1 cellular context compared by ENCODE assay signal in genomic region chr17:64145460-64145750, GRCh38.
TF ChIP-seq lines count a peak whose summit lies in the region.

No MANE protein-coding gene starts in this region.

TF ChIP-seq in HepG2, 621 proteins besides CTCF, POLR2A, EP300 and RAD21 (continues in another document):
- TF ChIP-seq HINFP (CRISPR knock-in tag; IDR thresholded peaks at IDR 0.05; ENCODE audit: low read depth) (peak; percentile 88; the same call in 1 of the 2 replicates), ZNF441 (CRISPR knock-in tag; IDR thresholded peaks at IDR 0.05; ENCODE audit: borderline replicate concordance) (peak; percentile 88), CREM (IDR thresholded peaks at IDR 0.05) (no peak), CREM (CRISPR knock-in tag; IDR thresholded peaks at IDR 0.05) (0 out of 2 replicates have a peak, but pooled peaks have one; percentile 11), SP1 (IDR thresholded peaks at IDR 0.05) (no peak), SP1 (CRISPR knock-in tag; IDR thresholded peaks at IDR 0.05) (no peak), ZNF614 (CRISPR knock-in tag; IDR thresholded peaks at IDR 0.05; ENCODE audit: borderline replicate concordance) (0 out of 2 replicates have a peak, but pooled peaks have one; percentile 78), TEF (CRISPR knock-in tag; IDR thresholded peaks at IDR 0.05) (0 out of 2 replicates have a peak, but pooled peaks have one; percentile 18), SIX4 (CRISPR knock-in tag; IDR thresholded peaks at IDR 0.05) (no peak; the same call in 1 of the 2 replicates), YEATS2 (CRISPR knock-in tag; IDR thresholded peaks at IDR 0.05; ENCODE audit: borderline replicate concordance) (no peak), ZNF772 (CRISPR knock-in tag; IDR thresholded peaks at IDR 0.05) (peak; percentile 28; the same call in 1 of the 2 replicates), AKAP8 (CRISPR knock-in tag; IDR thresholded peaks at IDR 0.05) (no peak), TCF12 (IDR thresholded peaks at IDR 0.05) (no peak), TCF12 (CRISPR knock-in tag; IDR thresholded peaks at IDR 0.05) (0 out of 2 replicates have a peak, but pooled peaks have one; percentile 40), ZNF256 (CRISPR knock-in tag; conservative IDR thresholded peaks at IDR 0.05) (no peak), DBP (CRISPR knock-in tag; IDR thresholded peaks at IDR 0.05; ENCODE audit: not compliant biosample characterization) (peak; percentile 32), HOXA3 (CRISPR knock-in tag; IDR thresholded peaks at IDR 0.05) (peak; percentile 98), SPEN (CRISPR knock-in tag; IDR thresholded peaks at IDR 0.05; ENCODE audit: low read depth) (no peak), ATAD3A (CRISPR knock-in tag; IDR thresholded peaks at IDR 0.05) (0 out of 2 replicates have a peak, but pooled peaks have one; percentile 15), SRF (IDR thresholded peaks at IDR 0.05; ENCODE audit: low read depth, low read length) (0 out of 2 replicates have a peak, but pooled peaks have one; percentile 4), AKNA (CRISPR knock-in tag; IDR thresholded peaks at IDR 0.05; ENCODE audit: borderline replicate concordance) (0 out of 2 replicates have a peak, but pooled peaks have one; percentile 69), ZSCAN21 (CRISPR knock-in tag; IDR thresholded peaks at IDR 0.05; ENCODE audit: borderline replicate concordance) (no peak), ZNF761 (CRISPR knock-in tag; conservative IDR thresholded peaks at IDR 0.05) (no peak), ZNF83 (CRISPR knock-in tag; IDR thresholded peaks at IDR 0.05; ENCODE audit: borderline replicate concordance) (no peak), ZNF879 (CRISPR knock-in tag; IDR thresholded peaks at IDR 0.05) (peak; percentile 27; the same call in 1 of the 2 replicates), NR2F1 (CRISPR knock-in tag; IDR thresholded peaks at IDR 0.05) (peak; percentile 5 to 25; a peak in 2 of 4 replicates), MYPOP (CRISPR knock-in tag; IDR thresholded peaks at IDR 0.05) (0 out of 2 replicates have a peak, but pooled peaks have one; percentile 93), ATF1 (CRISPR knock-in tag; IDR thresholded peaks at IDR 0.05) (0 out of 2 replicates have a peak, but pooled peaks have one; percentile 84), SYNCRIP (IDR thresholded peaks at IDR 0.05; ENCODE audit: insufficient read depth, low read depth, low read length) (no peak), MAZ (IDR thresholded peaks at IDR 0.05; ENCODE audit: borderline replicate concordance, low read depth, low read length) (0 out of 2 replicates have a peak, but pooled peaks have one; percentile 5), MAZ (CRISPR knock-in tag; IDR thresholded peaks at IDR 0.05; ENCODE audit: low read depth) (no peak), ARID3A (IDR thresholded peaks at IDR 0.05; ENCODE audit: low read depth, low read length) (no peak), ZNF619 (CRISPR knock-in tag; IDR thresholded peaks at IDR 0.05) (0 out of 2 replicates have a peak, but pooled peaks have one; percentile 11), CEBPB (IDR thresholded peaks at IDR 0.05; ENCODE audit: borderline replicate concordance, low read depth, low read length) (no peak), ZBTB21 (CRISPR knock-in tag; IDR thresholded peaks at IDR 0.05) (peak; percentile 97; the same call in 1 of the 2 replicates), PHF8 (CRISPR knock-in tag; IDR thresholded peaks at IDR 0.05) (peak; percentile 32; the same call in 1 of the 2 replicates), NFAT5 (CRISPR knock-in tag; IDR thresholded peaks at IDR 0.05) (no peak), ARNT (IDR thresholded peaks at IDR 0.05) (no peak), ZBTB34 (CRISPR knock-in tag; IDR thresholded peaks at IDR 0.05) (peak; percentile 14; the same call in 1 of the 2 replicates), EHMT2 (IDR thresholded peaks at IDR 0.05; ENCODE audit: borderline replicate concordance, low read depth, low read length) (no peak), ZFP36L2 (CRISPR knock-in tag; IDR thresholded peaks at IDR 0.05) (no peak; the same call in 1 of the 2 replicates), HHEX (CRISPR knock-in tag; IDR thresholded peaks at IDR 0.05) (no peak), ZNF564 (CRISPR knock-in tag; IDR thresholded peaks at IDR 0.05) (0 out of 2 replicates have a peak, but pooled peaks have one; percentile 14)
